In genomic region chr3:61669203-61669602, GRCh38 we compare ENCODE assay signal across 17 cellular contexts.
DNase-seq lines count a peak whose midpoint lies in the region; ATAC-seq, FAIRE-seq and TF ChIP-seq lines count a peak whose summit lies in the region.
"Had no signal": no experiment of that assay in that cellular context is flagged by ENCODE, and none has a peak within 500 bp of the region (broad histone marks: within the 10 kb centered on the region; RNA-seq: fewer than 3 reads in every experiment).

No MANE protein-coding gene starts in this region.

- FAIRE-seq in urothelium cell line (lab: Jason Lieb, UNC), result no peak
- FAIRE-seq: K562 had no signal

- no peaks in the 10 kb centered on the region for H3K9me2 ChIP-seq in GM23338 (ENCODE audit: insufficient read depth)

- peaks cover 30% of the 10 kb centered on the region for H3K36me3 Mint-ChIP-seq in GM23338 (ENCODE audit: low read depth)
- H3K36me3 Mint-ChIP-seq: CD4-positive, alpha-beta memory T cell had no signal

- H3K4me3 ChIP-seq in GM23338, result no peak overlapping the region
- no peak overlapping the region for H3K4me3 ChIP-seq in KMS-11 (IDR thresholded peaks at IDR 0.05; ENCODE audit: insufficient read depth, low read depth, low read length)
- no peak overlapping the region for H3K4me3 ChIP-seq in right cardiac atrium (ENCODE audit: low read length)
- H3K4me3 ChIP-seq: K562, MG63 had no signal

- TF ChIP-seq CTCF in GM23338 (conservative IDR thresholded peaks at IDR 0.05; ENCODE audit: low read depth in 2 of 2) (no peak), KMS-11 (conservative IDR thresholded peaks at IDR 0.05; ENCODE audit: low read depth, low read length) (no peak)

- H4K20me1 ChIP-seq in GM23338 (replicated peaks; ENCODE audit: insufficient read depth) (peaks cover 14% of the 10 kb centered on the region), KMS-11 (ENCODE audit: insufficient read depth) (no peaks in the 10 kb centered on the region)

- H3K4me1 Mint-ChIP-seq in GM23338, result peaks cover 61% of the 10 kb centered on the region

- H3K4me1 ChIP-seq in GM23338 (ENCODE audit: insufficient read depth) (peaks cover 57% of the 10 kb centered on the region), KMS-11 (ENCODE audit: low read depth, poor library complexity, severe bottlenecking) (peaks cover 46% of the 10 kb centered on the region), right cardiac atrium (ENCODE audit: control insufficient read depth, insufficient read depth, low read length) (peaks cover 7% of the 10 kb centered on the region)

- no peaks in the 10 kb centered on the region for H3K27me3 Mint-ChIP-seq in GM23338 (ENCODE audit: insufficient read depth, low read depth, poor library complexity)
- H3K27me3 Mint-ChIP-seq: B cell; CD4-positive, alpha-beta memory T cell had no signal

- H3F3A ChIP-seq in GM23338 (replicated peaks; ENCODE audit: low read depth), result no peaks in the 10 kb centered on the region

- ATAC-seq in GM23338, result no peak
- ATAC-seq in right cardiac atrium, result peak; percentile 26 to 39
- no peak for ATAC-seq in GM18868 (IDR thresholded peaks at IDR 0.05; ENCODE audit: unreplicated experiment)
- ATAC-seq: K562 had no signal

- DNase-seq in GM23338 (ENCODE audit: low spot score) (no peak), SK-N-DZ (ENCODE audit: low spot score) (peak; percentile 8), right cardiac atrium (no peak), middle frontal gyrus (ENCODE audit: extremely low spot score, low spot score) (no peak), NCI-H2196 treated with DMSO at 0.1 percent for 48 hours (lab: John Stamatoyannopoulos, UW; ENCODE audit: unreplicated experiment) (no peak), urothelium cell line (ENCODE audit: low spot score) (no peak)
- DNase-seq: CD4-positive, alpha-beta memory T cell; NCI-H1105; NCI-H187; NCI-H446 treated with DMSO at 0.1 percent for 48 hours; NCI-H774; T-helper 1 cell had no signal

- H2AFZ ChIP-seq in GM23338 (no peak overlapping the region), KMS-11 (ENCODE audit: low read depth) (peak overlapping the region; percentile 16; the same call in 1 of the 2 replicates)

- 55% methylated on average over 3 of the region's 3 CpGs for WGBS in right cardiac atrium

- 0 out of 2 replicates have a peak overlapping the region, but pooled peaks have one; percentile 79 for H3K27ac Mint-ChIP-seq in GM23338
- H3K27ac Mint-ChIP-seq: B cell; CD4-positive, alpha-beta memory T cell had no signal

- H3K4me3 Mint-ChIP-seq in GM23338, result no peak overlapping the region
- H3K4me3 Mint-ChIP-seq: B cell; CD4-positive, alpha-beta memory T cell had no signal

- H3K79me2 ChIP-seq in GM23338 (replicated peaks; ENCODE audit: insufficient read depth) (peaks cover 81% of the 10 kb centered on the region), KMS-11 (ENCODE audit: insufficient read depth, low read depth) (no peaks in the 10 kb centered on the region)

- H3K27me3 ChIP-seq in GM23338 (ENCODE audit: insufficient read depth), result no peaks in the 10 kb centered on the region
- H3K27me3 ChIP-seq in KMS-11 (ENCODE audit: insufficient read depth, low read depth), result no peaks in the 10 kb centered on the region
- H3K27me3 ChIP-seq in right cardiac atrium (ENCODE audit: control insufficient read depth, insufficient read depth), result no peaks in the 10 kb centered on the region
- H3K27me3 ChIP-seq: MG63 had no signal

- no peak overlapping the region for H3K4me2 ChIP-seq in GM23338
- peak overlapping the region; percentile 99 for H3K4me2 ChIP-seq in KMS-11

- H3K36me3 ChIP-seq in GM23338 (ENCODE audit: insufficient read depth) (no peaks in the 10 kb centered on the region), KMS-11 (ENCODE audit: insufficient read depth) (no peaks in the 10 kb centered on the region)
- H3K36me3 ChIP-seq: MG63 had no signal

- H3K27ac ChIP-seq in GM23338 (ENCODE audit: low read depth) (0 out of 2 replicates have a peak overlapping the region, but pooled peaks have one; percentile 23), KMS-11 (peak overlapping the region; percentile 97), right cardiac atrium (ENCODE audit: low read length) (no peak overlapping the region)

- H3K9ac ChIP-seq in KMS-11, result peak overlapping the region; percentile 77; the same call in 1 of the 2 replicates

- intact Hi-C loops in right cardiac atrium (cut with DNase I), result no loop called here

- H3K9me3 ChIP-seq in right cardiac atrium (ENCODE audit: control insufficient read depth, low read length), result no peaks in the 10 kb centered on the region
- H3K9me3 ChIP-seq: MG63 had no signal

- peaks cover 18% of the 10 kb centered on the region for H3K9me3 Mint-ChIP-seq in GM23338

TF ChIP-seq in GM23338, 12 proteins besides CTCF, POLR2A, EP300 and RAD21:
- TF ChIP-seq EZH2 (IDR thresholded peaks at IDR 0.05; ENCODE audit: low read depth, unreplicated experiment) (no peak), ZNF114 (CRISPR knock-in tag; IDR thresholded peaks at IDR 0.05) (no peak), JUNB (IDR thresholded peaks at IDR 0.05; ENCODE audit: unreplicated experiment) (no peak), EZH2phosphoT487 (IDR thresholded peaks at IDR 0.05; ENCODE audit: unreplicated experiment) (no peak), NANOG (IDR thresholded peaks at IDR 0.05; ENCODE audit: borderline replicate concordance) (no peak)

Comparison
In these comparisons a context has a peak if more than half of its experiments do, and no peak if none do; other contexts are left out.
1. ATAC-seq: peak in right cardiac atrium (2 of 2); none in GM23338 (single experiment) and GM18868 (single experiment).